Comparison of ENCODE assay signal across 19 cellular contexts in the genomic region with DNA sequence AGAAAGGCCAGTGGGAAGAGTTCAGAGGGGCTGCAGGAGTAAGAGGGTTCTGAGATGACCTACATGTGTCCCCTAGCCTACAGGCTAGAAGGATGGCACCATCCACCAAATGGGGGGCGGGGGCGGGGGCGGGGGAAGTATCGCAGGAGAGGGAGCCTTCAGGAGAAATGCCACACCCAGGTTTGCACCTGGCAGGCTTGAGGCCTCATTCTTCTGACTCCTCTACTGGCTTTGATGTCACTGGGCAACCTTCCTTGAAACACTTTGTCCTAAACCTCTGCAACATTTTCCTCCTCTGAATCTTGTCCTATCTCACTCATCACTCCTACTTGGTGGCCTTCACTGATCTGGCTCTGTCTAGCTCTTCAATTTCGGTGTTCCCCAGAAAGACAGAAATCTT. TPM values are rescaled to one million over a fixed set of nuclear protein-coding genes. Genes with fewer than 3 reads are reported as not detected.
DNase-seq lines count a peak whose midpoint lies in the region; ATAC-seq and TF ChIP-seq lines count a peak whose summit lies in the region.
"Had no signal": no experiment of that assay in that cellular context is flagged by ENCODE, and none has a peak within 500 bp of the region (broad histone marks: within the 10 kb centered on the region; RNA-seq: fewer than 3 reads in every experiment).

No MANE protein-coding gene starts in this region.

- DNase-seq in DMS53 (lab: John Stamatoyannopoulos, UW) (peak; percentile 38), DMS53 treated with DMSO at 0.1 percent for 48 hours (lab: John Stamatoyannopoulos, UW; ENCODE audit: unreplicated experiment) (no peak), left ventricle myocardium inferior (no peak), right cardiac atrium (no peak), islet precursor cell (peak; percentile 22), tibial artery (no peak), OCI-M2 (lab: John Stamatoyannopoulos, UW; ENCODE audit: unreplicated experiment) (no peak), C1 segment of cervical spinal cord (lab: John Stamatoyannopoulos, UW) (no peak)
- DNase-seq: DMS 273 treated with DMSO at 0.1 percent for 48 hours; H7; Kasumi-1; NCI-H1417 treated with DMSO at 0.1 percent for 48 hours; NCI-H2081 treated with DMSO at 0.1 percent for 48 hours; NCI-H2227 treated with DMSO at 0.1 percent for 48 hours; NCI-H526; NK-92 treated with Interleukin-12 subunit alpha and Interleukin-12 subunit beta, amount 100 ng/mL, for 24 hours; OCI-M1 had no signal

- H3K4me1 ChIP-seq in left ventricle myocardium inferior (peaks cover 37% of the 10 kb centered on the region), right cardiac atrium (ENCODE audit: control insufficient read depth, insufficient read depth, low read length) (peaks cover 11% of the 10 kb centered on the region), tibial artery (peaks cover 0 to 46% (median 6%) of the 10 kb centered on the region in 4 donors)
- H3K4me1 ChIP-seq: BLaER1 had no signal

- no peaks in the 10 kb centered on the region for H3K36me3 ChIP-seq in left ventricle myocardium inferior
- no peaks in the 10 kb centered on the region for H3K36me3 ChIP-seq in tibial artery
- H3K36me3 ChIP-seq: BLaER1 had no signal

- H3K27ac ChIP-seq in left ventricle myocardium inferior (replicated peaks) (peak overlapping the region; percentile 85), right cardiac atrium (ENCODE audit: low read length) (no peak overlapping the region), tibial artery (peak overlapping the region; percentile 57 to 59)
- H3K27ac ChIP-seq: 22Rv1, BLaER1 had no signal

- H3K9me3 ChIP-seq in left ventricle myocardium inferior (replicated peaks), result no peaks in the 10 kb centered on the region
- no peaks in the 10 kb centered on the region for H3K9me3 ChIP-seq in right cardiac atrium (ENCODE audit: control insufficient read depth, low read length)
- H3K9me3 ChIP-seq in tibial artery, result no peaks in the 10 kb centered on the region

- H3K27me3 ChIP-seq in left ventricle myocardium inferior (ENCODE audit: low read depth) (no peaks in the 10 kb centered on the region), right cardiac atrium (ENCODE audit: control insufficient read depth, insufficient read depth) (no peaks in the 10 kb centered on the region), tibial artery (no peaks in the 10 kb centered on the region)
- H3K27me3 ChIP-seq: BLaER1 had no signal

- WGBS in right cardiac atrium, result 99% methylated on average over 5 of the region's 5 CpGs

- no peak for ATAC-seq in right cardiac atrium

- H3K4me3 ChIP-seq in left ventricle myocardium inferior (no peak overlapping the region), right cardiac atrium (ENCODE audit: low read length) (no peak overlapping the region), tibial artery (no peak overlapping the region)
- H3K4me3 ChIP-seq: BLaER1 had no signal

- intact Hi-C loops in left ventricle myocardium inferior (cut with micrococcal nuclease) (no loop called here), right cardiac atrium (cut with DNase I) (no loop called here), tibial artery (cut with DNase I; ENCODE audit: low total_unique reads) (no loop called here)

- TF ChIP-seq CTCF in left ventricle myocardium inferior (IDR thresholded peaks at IDR 0.05; ENCODE audit: borderline replicate concordance) (no peak), tibial artery (IDR thresholded peaks at IDR 0.05) (no peak)

RNA-seq across cellular contexts. Expression of gene CD99L2, which starts 24.0 kb away (rescaled TPM):
- 68.1 TPM for total RNA-seq in left ventricle myocardium inferior
- total RNA-seq in right cardiac atrium, result 10 to 100 TPM; 66.5 to 84.7 (median 71.8) TPM
- 70.0 TPM for polyA plus RNA-seq in right cardiac atrium

Comparison
In these comparisons a context has a peak if more than half of its experiments do, and no peak if none do; other contexts are left out.
1. DNase-seq: peak in DMS53 (single experiment) and islet precursor cell (single experiment); none in DMS53 treated with DMSO at 0.1 percent for 48 hours (single experiment), left ventricle myocardium inferior (single experiment), right cardiac atrium (0 of 3), tibial artery (0 of 2), OCI-M2 (single experiment) and C1 segment of cervical spinal cord (0 of 14).